9 cellular contexts compared by ENCODE assay signal in the genomic region with DNA sequence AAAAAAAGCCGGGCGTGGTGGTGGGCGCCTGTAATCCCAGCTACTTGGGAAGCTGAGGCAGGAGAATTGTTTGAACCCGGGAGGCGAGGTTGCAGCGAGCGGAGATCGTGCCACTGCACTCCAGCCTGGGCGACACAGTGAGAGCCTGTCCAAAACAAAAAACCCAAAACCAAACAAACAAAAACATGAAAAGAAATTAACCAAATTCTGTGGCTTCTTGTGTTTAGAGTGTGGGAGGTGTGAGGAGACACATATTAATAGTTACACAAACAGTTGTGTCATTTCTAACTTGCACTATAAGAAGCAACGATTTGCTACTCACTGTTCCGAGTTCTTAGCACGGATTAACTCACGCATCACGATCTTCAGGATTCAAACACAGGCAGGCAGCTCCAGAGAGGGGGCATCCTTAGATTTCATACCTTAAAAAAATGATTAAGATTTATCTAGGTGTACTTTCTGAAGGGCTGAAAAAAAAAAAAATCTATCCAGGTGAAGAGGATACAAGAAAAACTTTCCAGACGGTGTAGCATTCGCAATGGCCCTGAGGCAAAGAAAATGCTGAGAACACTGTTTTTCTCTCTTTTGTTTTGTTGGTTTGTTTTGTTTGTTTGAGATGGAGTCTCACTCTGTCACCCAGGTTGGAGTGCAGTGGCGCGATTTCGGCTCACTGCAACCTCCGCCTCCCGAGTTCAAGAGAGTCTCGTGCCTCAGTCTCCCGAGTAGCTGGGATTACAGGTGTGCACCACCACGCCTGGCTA. TPM values are rescaled to one million over a fixed set of nuclear protein-coding genes. Genes with fewer than 3 reads are reported as not detected.
DNase-seq lines count a peak whose midpoint lies in the region; ATAC-seq and TF ChIP-seq lines count a peak whose summit lies in the region.
"Had no signal": no experiment of that assay in that cellular context is flagged by ENCODE, and none has a peak within 500 bp of the region (broad histone marks: within the 10 kb centered on the region; RNA-seq: fewer than 3 reads in every experiment).

No MANE protein-coding gene starts in this region.

- CTCF ChIA-PET in CD4-positive, alpha-beta memory T cell (lab: Charles Lee; ENCODE audit: partially characterized antibody): interaction anchor here (4.9 kb wide), 1 partner anchor 15 kb away, joined by 52 read pairs; no protein-coding TSS in a partner anchor

- H3K4me3 Mint-ChIP-seq in CD4-positive, alpha-beta memory T cell: peak overlapping the region; percentile 92 to 97 (median 94)
- peak overlapping the region; percentile 93 for H3K4me3 Mint-ChIP-seq in stimulated activated memory B cell treated with anti-CD40 and anti-IgM and Interleukin-4, amounts not matched to agents 10 μg/mL and 1 μg/mL and 100 μg/mL, for 72 hours

- DNase-seq in CD4-positive, alpha-beta memory T cell: peak in 4 of 5 donors; percentile 17 to 23 (median 20)
- no peak for DNase-seq in H7
- no peak for DNase-seq in WERI-Rb-1
- DNase-seq in right cardiac atrium: no peak
- DNase-seq in stimulated activated CD4-positive, alpha-beta T cell treated with anti-CD3 and anti-CD28 coated beads, Interleukin-12 subunit alpha, Interleukin-12 subunit beta, amount 100 ng/mL, for 4 hours: no peak
- no peak for DNase-seq in RKO (ENCODE audit: low spot score)

- H3K36me3 ChIP-seq in CD4-positive, alpha-beta memory T cell (ENCODE audit: insufficient read depth, low read length): no peaks in the 10 kb centered on the region
- H3K36me3 ChIP-seq in H7 (replicated peaks; ENCODE audit: control insufficient read depth, insufficient read depth, low read length): no peaks in the 10 kb centered on the region
- H3K36me3 ChIP-seq in WERI-Rb-1: no peaks in the 10 kb centered on the region; the same call in 1 of the 2 replicates

- H3K27ac Mint-ChIP-seq in CD4-positive, alpha-beta memory T cell: peak overlapping the region; percentile 86 to 98 (median 96)
- peak overlapping the region; percentile 98 for H3K27ac Mint-ChIP-seq in stimulated activated memory B cell treated with anti-CD40 and anti-IgM and Interleukin-4, amounts not matched to agents 10 μg/mL and 1 μg/mL and 100 μg/mL, for 72 hours

- POLR2A ChIA-PET in CD4-positive, alpha-beta memory T cell (lab: Charles Lee; ENCODE audit: partially characterized antibody): interaction anchor here (0.6 to 4.8 kb wide), 14 partner anchors 13 to 135 kb away, joined by 3 to 51 read pairs (median 6); partner anchors contain the start of genes ELOA, GALE, LYPLA2 and PITHD1

- peaks cover 15 to 28% (median 20%) of the 10 kb centered on the region in 4 donors for H3K4me1 Mint-ChIP-seq in CD4-positive, alpha-beta memory T cell
- H3K4me1 Mint-ChIP-seq in stimulated activated memory B cell treated with anti-CD40 and anti-IgM and Interleukin-4, amounts not matched to agents 10 μg/mL and 1 μg/mL and 100 μg/mL, for 72 hours: peaks cover 27% of the 10 kb centered on the region

- intact Hi-C loops in CD4-positive, alpha-beta memory T cell (cut with micrococcal nuclease): loop anchor here (1.0 kb wide), 2 partner anchors 26 to 42 kb away; partner anchors contain the start of genes FUCA1 and GALE
- intact Hi-C loops in right cardiac atrium (cut with DNase I): loop anchor here in 1 of 4 donors (5.0 kb wide), 1 partner anchor 41 kb away; the partner anchor contains the start of gene FUCA1

- no peaks in the 10 kb centered on the region for H3K9me3 Mint-ChIP-seq in CD4-positive, alpha-beta memory T cell
- no peaks in the 10 kb centered on the region for H3K9me3 Mint-ChIP-seq in stimulated activated memory B cell treated with anti-CD40 and anti-IgM and Interleukin-4, amounts not matched to agents 10 μg/mL and 1 μg/mL and 100 μg/mL, for 72 hours

- H3K4me3 ChIP-seq in CD4-positive, alpha-beta memory T cell (ENCODE audit: low read length in 2 of 2): peak overlapping the region; percentile 48 to 98
- peak overlapping the region; percentile 98 for H3K4me3 ChIP-seq in H7 (ENCODE audit: insufficient read depth, low read depth, low read length)
- peak overlapping the region; percentile 98 for H3K4me3 ChIP-seq in WERI-Rb-1 (ENCODE audit: low read depth, low read length)
- peak overlapping the region; percentile 85 for H3K4me3 ChIP-seq in right cardiac atrium (ENCODE audit: low read length)

- no peaks in the 10 kb centered on the region for H3K27me3 Mint-ChIP-seq in CD4-positive, alpha-beta memory T cell
- no peaks in the 10 kb centered on the region for H3K27me3 Mint-ChIP-seq in stimulated activated memory B cell treated with anti-CD40 and anti-IgM and Interleukin-4, amounts not matched to agents 10 μg/mL and 1 μg/mL and 100 μg/mL, for 72 hours

- H3K27me3 ChIP-seq in CD4-positive, alpha-beta memory T cell (ENCODE audit: insufficient read depth, low read length): no peaks in the 10 kb centered on the region
- H3K27me3 ChIP-seq in H7 (ENCODE audit: control insufficient read depth, insufficient read depth, low read length) (no peaks in the 10 kb centered on the region), WERI-Rb-1 (ENCODE audit: insufficient read depth, low read depth, severe bottlenecking) (no peaks in the 10 kb centered on the region), right cardiac atrium (ENCODE audit: control insufficient read depth, insufficient read depth) (no peaks in the 10 kb centered on the region)

- H3K36me3 Mint-ChIP-seq in CD4-positive, alpha-beta memory T cell: peaks cover 0 to 11% of the 10 kb centered on the region in 2 donors
- no peaks in the 10 kb centered on the region for H3K36me3 Mint-ChIP-seq in stimulated activated memory B cell treated with anti-CD40 and anti-IgM and Interleukin-4, amounts not matched to agents 10 μg/mL and 1 μg/mL and 100 μg/mL, for 72 hours

- ATAC-seq in right cardiac atrium (no peak), HG03139 (IDR thresholded peaks at IDR 0.05; ENCODE audit: unreplicated experiment) (no peak)
- ATAC-seq in stimulated activated memory B cell treated with anti-CD40 and anti-IgM and Interleukin-4, amounts not matched to agents 10 μg/mL and 1 μg/mL and 100 μg/mL, for 72 hours: peak; percentile 69

- TF ChIP-seq CTCF in WERI-Rb-1 (IDR thresholded peaks at IDR 0.05; ENCODE audit: low read depth, low read length): no peak

- 67% methylated on average over 24 of the region's 24 CpGs for WGBS in right cardiac atrium

- no peaks in the 10 kb centered on the region for H3K9me3 ChIP-seq in CD4-positive, alpha-beta memory T cell (ENCODE audit: control insufficient read depth in 1 of 2, low read length in 2 of 2)
- no peaks in the 10 kb centered on the region for H3K9me3 ChIP-seq in WERI-Rb-1 (ENCODE audit: severe bottlenecking)
- H3K9me3 ChIP-seq in right cardiac atrium (ENCODE audit: control insufficient read depth, low read length): no peaks in the 10 kb centered on the region
- H3K9me3 ChIP-seq: mucosa of descending colon had no signal

- peak overlapping the region; percentile 80 for H3K27ac ChIP-seq in CD4-positive, alpha-beta memory T cell (ENCODE audit: low read depth, low read length)
- peak overlapping the region; percentile 90 for H3K27ac ChIP-seq in WERI-Rb-1
- no peak overlapping the region for H3K27ac ChIP-seq in right cardiac atrium (ENCODE audit: low read length)

- peaks cover 18% of the 10 kb centered on the region for H3K4me1 ChIP-seq in CD4-positive, alpha-beta memory T cell (ENCODE audit: insufficient read depth, low read length)
- no peaks in the 10 kb centered on the region for H3K4me1 ChIP-seq in right cardiac atrium (ENCODE audit: control insufficient read depth, insufficient read depth, low read length)

RNA-seq across cellular contexts. Expression of gene HMGCL, which starts 0.7 kb away (rescaled TPM):
- 10 to 100 TPM; 36.3 to 38.5 TPM for total RNA-seq in CD4-positive, alpha-beta memory T cell
- polyA plus RNA-seq in CD4-positive, alpha-beta memory T cell: 10 to 100 TPM; 27.8 to 32.3 TPM
- 35.8 and 53.1 TPM in 2 replicates for total RNA-seq in H7 (2014; rRNA removed; shearing (Covaris generic))
- 10 to 100 TPM; 20.1 to 26.2 (median 21.7) TPM for total RNA-seq in right cardiac atrium
- polyA plus RNA-seq in right cardiac atrium: 31.9 TPM

RNA-seq across cellular contexts. Expression of gene GALE, which starts 25.4 kb away (rescaled TPM):
- 10 to 100 TPM; 11.2 to 12.0 TPM for total RNA-seq in CD4-positive, alpha-beta memory T cell
- polyA plus RNA-seq in CD4-positive, alpha-beta memory T cell: 10 to 100 TPM; 13.8 to 15.9 TPM
- total RNA-seq in H7 (2014; rRNA removed; shearing (Covaris generic)): 72.0 and 103 TPM in 2 replicates
- 10 to 100 TPM in 1 of 4 donors, 1 to 10 TPM in 3; 6.1 to 11.0 (median 6.7) TPM for total RNA-seq in right cardiac atrium
- 11.2 TPM for polyA plus RNA-seq in right cardiac atrium

RNA-seq across cellular contexts. Expression of gene LYPLA2, which starts 35.0 kb away (rescaled TPM):
- total RNA-seq in CD4-positive, alpha-beta memory T cell: 10 to 100 TPM; 52.6 to 55.8 TPM
- 100 to 1,000 TPM; 110 to 151 TPM for polyA plus RNA-seq in CD4-positive, alpha-beta memory T cell
- total RNA-seq in H7 (2014; rRNA removed; shearing (Covaris generic)): 291 and 385 TPM in 2 replicates
- 10 to 100 TPM; 28.5 to 33.3 (median 32.5) TPM for total RNA-seq in right cardiac atrium
- polyA plus RNA-seq in right cardiac atrium: 32.0 TPM

RNA-seq across cellular contexts. Expression of gene FUCA1, which starts 42.1 kb away (rescaled TPM):
- total RNA-seq in CD4-positive, alpha-beta memory T cell: 10 to 100 TPM; 32.7 to 35.0 TPM
- polyA plus RNA-seq in CD4-positive, alpha-beta memory T cell: 10 to 100 TPM; 15.8 to 17.3 TPM
- 8.2 and 10.8 TPM in 2 replicates for total RNA-seq in H7 (2014; rRNA removed; shearing (Covaris generic))
- 10 to 100 TPM; 16.8 to 22.1 (median 19.4) TPM for total RNA-seq in right cardiac atrium
- polyA plus RNA-seq in right cardiac atrium: 15.5 TPM

RNA-seq across cellular contexts. Expression of gene PITHD1, which starts 47.7 kb away (rescaled TPM):
- total RNA-seq in CD4-positive, alpha-beta memory T cell: 10 to 100 TPM; 78.3 to 82.1 TPM
- polyA plus RNA-seq in CD4-positive, alpha-beta memory T cell: 10 to 100 TPM; 65.3 to 82.2 TPM
- total RNA-seq in H7 (2014; rRNA removed; shearing (Covaris generic)): 122 and 125 TPM in 2 replicates
- 10 to 100 TPM; 35.5 to 40.3 (median 38.8) TPM for total RNA-seq in right cardiac atrium
- polyA plus RNA-seq in right cardiac atrium: 33.1 TPM

Comparison
In these comparisons a context has a peak if more than half of its experiments do, and no peak if none do; other contexts are left out.
1. DNase-seq: peak in CD4-positive, alpha-beta memory T cell (4 of 5); none in H7 (single experiment), WERI-Rb-1 (single experiment), right cardiac atrium (0 of 3), stimulated activated CD4-positive, alpha-beta T cell treated with anti-CD3 and anti-CD28 coated beads, Interleukin-12 subunit alpha, Interleukin-12 subunit beta, amount 100 ng/mL, for 4 hours (single experiment) and RKO (single experiment).
2. Peak in every context shown above with its lines, with median percentiles within 50 percentile points of each other: H3K4me3 ChIP-seq.